In genomic region chr6:28349344-28349891, GRCh38 we compare ENCODE assay signal across 8 cellular contexts. TPM values are rescaled to one million over a fixed set of nuclear protein-coding genes. Genes with fewer than 3 reads are reported as not detected.
DNase-seq lines count a peak whose midpoint lies in the region; ATAC-seq and TF ChIP-seq lines count a peak whose summit lies in the region.

No MANE protein-coding gene starts in this region.

- H3K9ac ChIP-seq in SK-N-MC (ENCODE audit: insufficient read length) = peak overlapping the region; percentile 88

- no peaks in the 10 kb centered on the region for H3K27me3 ChIP-seq in heart right ventricle

- H3K4me3 ChIP-seq in SK-N-MC (peak overlapping the region; percentile 90), heart right ventricle (peak overlapping the region; percentile 61 to 88 (median 78))

- H3K36me3 ChIP-seq in SK-N-MC (ENCODE audit: insufficient read depth, low read length) (no peaks in the 10 kb centered on the region), heart right ventricle (no peaks in the 10 kb centered on the region)

- H3K36me3 Mint-ChIP-seq in stimulated activated effector memory CD8-positive, alpha-beta T cell treated with anti-CD3 and anti-CD28 coated beads, Interleukin-12 subunit alpha, Interleukin-12 subunit beta, amount 100 ng/mL, for 72 hours = peaks cover 4% of the 10 kb centered on the region

- H3K4me1 ChIP-seq in heart right ventricle = peaks cover 0 to 29% (median 17%) of the 10 kb centered on the region in 9 donors

- H3K9me3 ChIP-seq in SK-N-MC (ENCODE audit: low read depth, low read length) (no peaks in the 10 kb centered on the region), heart right ventricle (no peaks in the 10 kb centered on the region)

- H3K4me1 Mint-ChIP-seq in stimulated activated effector memory CD8-positive, alpha-beta T cell treated with anti-CD3 and anti-CD28 coated beads, Interleukin-12 subunit alpha, Interleukin-12 subunit beta, amount 100 ng/mL, for 72 hours = peaks cover 26% of the 10 kb centered on the region

- H3K27ac ChIP-seq in SK-N-MC (no peak overlapping the region; the same call in 1 of the 2 replicates), heart right ventricle (peak overlapping the region; percentile 28 to 90 (median 78))

- ATAC-seq in heart right ventricle (no peak), HG03565 (IDR thresholded peaks at IDR 0.05; ENCODE audit: unreplicated experiment) (no peak), HG03469 (IDR thresholded peaks at IDR 0.05; ENCODE audit: unreplicated experiment) (no peak)
- no peak for ATAC-seq in stimulated activated effector memory CD8-positive, alpha-beta T cell treated with anti-CD3 and anti-CD28 coated beads, Interleukin-12 subunit alpha, Interleukin-12 subunit beta, amount 100 ng/mL, for 72 hours

- H3K4me3 Mint-ChIP-seq in stimulated activated effector memory CD8-positive, alpha-beta T cell treated with anti-CD3 and anti-CD28 coated beads, Interleukin-12 subunit alpha, Interleukin-12 subunit beta, amount 100 ng/mL, for 72 hours = peak overlapping the region; percentile 93

- H3K9me3 Mint-ChIP-seq in stimulated activated effector memory CD8-positive, alpha-beta T cell treated with anti-CD3 and anti-CD28 coated beads, Interleukin-12 subunit alpha, Interleukin-12 subunit beta, amount 100 ng/mL, for 72 hours = no peaks in the 10 kb centered on the region

- TF ChIP-seq CTCF in heart right ventricle (IDR thresholded peaks at IDR 0.05) = no peak

- H3K27ac Mint-ChIP-seq in stimulated activated effector memory CD8-positive, alpha-beta T cell treated with anti-CD3 and anti-CD28 coated beads, Interleukin-12 subunit alpha, Interleukin-12 subunit beta, amount 100 ng/mL, for 72 hours = peak overlapping the region; percentile 92

- DNase-seq in NCI-H526 treated with DMSO at 0.1 percent for 48 hours (lab: John Stamatoyannopoulos, UW) (peak; percentile 58), NCI-H526 (lab: John Stamatoyannopoulos, UW) (no peak), SK-N-MC (ENCODE audit: low read depth, low spot score) (no peak), heart right ventricle (no peak), D341Med (ENCODE audit: low spot score) (no peak)
- DNase-seq in stimulated activated effector memory CD8-positive, alpha-beta T cell treated with anti-CD3 and anti-CD28 coated beads, Interleukin-12 subunit alpha, Interleukin-12 subunit beta, amount 100 ng/mL, for 72 hours (ENCODE audit: low spot score in 2 of 2) = no peak

- WGBS in heart right ventricle, 2 donors = 1 to 3% methylated on average over 9 of the region's 9 CpGs

- intact Hi-C loops in heart right ventricle (cut with DNase I) = loop anchor here in 1 of 10 donors (10.0 kb wide), 1 partner anchor 65 kb away; the partner anchor contains the start of gene PGBD1

RNA-seq across cellular contexts. Expression of gene ZKSCAN3, which starts 0.3 kb away (rescaled TPM):
- 1 to 10 TPM; 3.1 to 6.8 (median 5.1) TPM for total RNA-seq in heart right ventricle
- polyA plus RNA-seq in heart right ventricle = 1 to 10 TPM; 1.0 to 2.1 TPM

RNA-seq across cellular contexts. Expression of gene ZSCAN31, which starts 13.5 kb away (rescaled TPM):
- total RNA-seq in heart right ventricle = 10 to 100 TPM in 8 of 10 donors, 1 to 10 TPM in 2; 8.0 to 17.4 (median 11.9) TPM
- 1 to 10 TPM; 3.3 to 7.1 TPM for polyA plus RNA-seq in heart right ventricle

RNA-seq across cellular contexts. Expression of gene ZSCAN12, which starts 50.1 kb away (rescaled TPM):
- 1 to 10 TPM; 2.2 to 3.5 (median 2.9) TPM for total RNA-seq in heart right ventricle
- 1 to 10 TPM; 1.2 TPM for polyA plus RNA-seq in heart right ventricle
